In the genomic region with DNA sequence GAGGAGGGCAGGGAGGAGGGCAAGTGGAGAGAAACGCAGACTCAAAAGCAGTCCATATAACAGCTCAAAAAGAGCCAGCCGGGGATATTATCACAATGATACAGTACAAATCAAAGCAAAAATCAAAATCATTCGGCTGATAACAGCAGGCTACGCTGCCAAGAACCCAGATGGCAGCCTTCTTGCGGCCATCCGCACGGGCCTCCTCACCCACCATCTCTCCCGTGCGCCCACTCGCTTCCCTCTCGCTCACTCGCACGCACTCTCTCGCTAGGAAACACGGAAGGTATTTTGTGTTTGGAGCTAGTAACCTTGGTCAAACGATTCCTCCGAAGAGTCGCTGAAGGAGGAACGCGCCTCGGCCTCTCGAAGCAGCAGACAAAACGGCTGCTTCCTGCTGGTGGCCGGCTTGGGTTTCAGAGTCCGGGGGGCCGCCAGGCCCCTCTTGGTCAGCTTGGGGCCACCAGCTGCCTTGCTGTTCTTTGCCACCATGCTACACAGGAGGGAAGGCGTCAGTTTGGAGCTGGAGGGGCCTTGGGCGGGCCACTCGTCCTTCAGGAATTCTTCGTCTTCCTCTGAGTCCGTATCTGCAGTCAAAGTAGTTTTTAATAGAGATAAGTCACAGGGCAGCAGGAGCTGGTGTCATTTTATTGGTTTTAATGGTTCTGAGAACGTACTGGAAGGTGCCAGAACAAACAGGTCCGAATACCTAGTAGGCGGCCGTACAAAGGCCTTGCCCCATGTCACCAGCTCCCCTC, we compare ENCODE assay signal across 26 cellular contexts.
DNase-seq lines count a peak whose midpoint lies in the region; ATAC-seq, FAIRE-seq and TF ChIP-seq lines count a peak whose summit lies in the region.
"Had no signal": no experiment of that assay in that cellular context is flagged by ENCODE, and none has a peak within 500 bp of the region (broad histone marks: within the 10 kb centered on the region; RNA-seq: fewer than 3 reads in every experiment).

No MANE protein-coding gene starts in this region.

- H2BK5ac ChIP-seq in H1 (ENCODE audit: low read depth, low read length), result no peak overlapping the region

- peak overlapping the region; percentile 75; the same call in 1 of the 2 replicates for H2BK12ac ChIP-seq in H1 (ENCODE audit: low read depth, low read length)

- no peak overlapping the region for H4K91ac ChIP-seq in H1 (replicated peaks; ENCODE audit: insufficient read length, low read length)

- TF ChIP-seq CTCF in H1 (IDR thresholded peaks at IDR 0.05; ENCODE audit: control extremely low read depth in 1 of 3, insufficient read depth in 1 of 3, low read depth in 1 of 3, low read length in 3 of 3) (no peak), mucosa of descending colon (IDR thresholded peaks at IDR 0.05) (no peak)

- H3K9ac ChIP-seq in H1 (replicated peaks in 1 of 4; ENCODE audit: extremely low read depth in 1 of 4, low read depth in 3 of 4, low read length in 3 of 4), result no peak overlapping the region
- H3K9ac ChIP-seq in muscle layer of colon (ENCODE audit: low read length), result no peak overlapping the region

- 0 out of 2 replicates have a peak overlapping the region, but pooled peaks have one; percentile 65 for H2AK5ac ChIP-seq in H1 (ENCODE audit: low read depth, low read length)

- peaks cover 8% of the 10 kb centered on the region for H3K4me1 Mint-ChIP-seq in activated T-helper 2 cell treated with anti-CD3 and anti-CD28 coated beads, Interferon-gamma antibody, Interleukin-2, Interleukin-4, amounts not matched to agents 10 μg/mL and 5 μg/mL and 100 μg/mL, durations not matched to agents 14 hours and 24 hours and 36 hours (ENCODE audit: low read depth)

- peaks cover 46% of the 10 kb centered on the region for H3K36me3 Mint-ChIP-seq in activated T-helper 2 cell treated with anti-CD3 and anti-CD28 coated beads, Interferon-gamma antibody, Interleukin-2, Interleukin-4, amounts not matched to agents 10 μg/mL and 5 μg/mL and 100 μg/mL, durations not matched to agents 14 hours and 24 hours and 36 hours (ENCODE audit: low read depth)

- POLR2A ChIA-PET in H1 (lab: Charles Lee; ENCODE audit: partially characterized antibody), result interaction anchor here (1.0 to 1.8 kb wide), 3 partner anchors 56 to 74 kb away, joined by 3 to 5 read pairs (median 5); no protein-coding TSS in a partner anchor

- no peak overlapping the region for H4K5ac ChIP-seq in H1 (ENCODE audit: insufficient read length, low read depth, low read length)

- no peak overlapping the region for H3K4me3 Mint-ChIP-seq in activated T-helper 2 cell treated with anti-CD3 and anti-CD28 coated beads, Interferon-gamma antibody, Interleukin-2, Interleukin-4, amounts not matched to agents 10 μg/mL and 5 μg/mL and 100 μg/mL, durations not matched to agents 14 hours and 24 hours and 36 hours (ENCODE audit: low read depth)
- H3K4me3 Mint-ChIP-seq: activated CD4-positive, alpha-beta T cell treated with anti-CD3 and anti-CD28 coated beads, Interleukin-2, amount 10 ng/mL, durations not matched to agents 24 days and 14 days; activated naive CD4-positive, alpha-beta T cell treated with anti-CD3 and anti-CD28 coated beads, Interleukin-2, amount 10 ng/mL, durations not matched to agents 7 days and 5 days; dendritic cell treated with granulocyte-macrophage colony-stimulating factor and Interleukin-4, amounts not matched to agents 40 ng/mL and 50 ng/mL, for 4 days; stimulated activated naive CD8-positive, alpha-beta T cell treated with anti-CD3 and anti-CD28 coated beads, Interleukin-15, Interleukin-2, amounts not matched to agents 100 ng/mL and 50 ng/mL, for 24 hours had no signal

- H3K27ac Mint-ChIP-seq in activated T-helper 2 cell treated with anti-CD3 and anti-CD28 coated beads, Interferon-gamma antibody, Interleukin-2, Interleukin-4, amounts not matched to agents 10 μg/mL and 5 μg/mL and 100 μg/mL, durations not matched to agents 14 hours and 24 hours and 36 hours, result no peak overlapping the region
- H3K27ac Mint-ChIP-seq: activated CD4-positive, alpha-beta T cell treated with anti-CD3 and anti-CD28 coated beads, Interleukin-2, amount 10 ng/mL, durations not matched to agents 24 days and 14 days; activated naive CD4-positive, alpha-beta T cell treated with anti-CD3 and anti-CD28 coated beads, Interleukin-2, amount 10 ng/mL, durations not matched to agents 7 days and 5 days; dendritic cell treated with granulocyte-macrophage colony-stimulating factor and Interleukin-4, amounts not matched to agents 40 ng/mL and 50 ng/mL, for 4 days; stimulated activated naive CD8-positive, alpha-beta T cell treated with anti-CD3 and anti-CD28 coated beads, Interleukin-15, Interleukin-2, amounts not matched to agents 100 ng/mL and 50 ng/mL, for 24 hours had no signal

- H3K79me1 ChIP-seq in H1 (ENCODE audit: low read depth, low read length), result no peaks in the 10 kb centered on the region; the same call in 1 of the 2 replicates

- no peak overlapping the region for H3K4ac ChIP-seq in H1 (replicated peaks; ENCODE audit: insufficient read length, low read depth, low read length)

- peak overlapping the region; percentile 71; the same call in 1 of the 2 replicates for H4K8ac ChIP-seq in H1 (ENCODE audit: extremely low read depth, insufficient read depth, low read length)

- H3K9me3 Mint-ChIP-seq in activated T-helper 2 cell treated with anti-CD3 and anti-CD28 coated beads, Interferon-gamma antibody, Interleukin-2, Interleukin-4, amounts not matched to agents 10 μg/mL and 5 μg/mL and 100 μg/mL, durations not matched to agents 14 hours and 24 hours and 36 hours, result no peaks in the 10 kb centered on the region
- H3K9me3 Mint-ChIP-seq: activated CD4-positive, alpha-beta T cell treated with anti-CD3 and anti-CD28 coated beads, Interleukin-2, amount 10 ng/mL, durations not matched to agents 24 days and 14 days; activated naive CD4-positive, alpha-beta T cell treated with anti-CD3 and anti-CD28 coated beads, Interleukin-2, amount 10 ng/mL, durations not matched to agents 7 days and 5 days; dendritic cell treated with granulocyte-macrophage colony-stimulating factor and Interleukin-4, amounts not matched to agents 40 ng/mL and 50 ng/mL, for 4 days; stimulated activated naive CD8-positive, alpha-beta T cell treated with anti-CD3 and anti-CD28 coated beads, Interleukin-15, Interleukin-2, amounts not matched to agents 100 ng/mL and 50 ng/mL, for 24 hours had no signal

- peaks cover 4% of the 10 kb centered on the region for H3K23me2 ChIP-seq in H1 (ENCODE audit: low read depth, low read length)

- no peak for TF ChIP-seq POLR2A in H1 (IDR thresholded peaks at IDR 0.05; ENCODE audit: control extremely low read depth in 1 of 2, low read depth in 2 of 2, low read length in 2 of 2)

- H2BK15ac ChIP-seq in H1 (ENCODE audit: low read length), result no peak overlapping the region

- peak overlapping the region; percentile 90 for H3K18ac ChIP-seq in H1 (ENCODE audit: extremely low read depth, low read length)

- H2AFZ ChIP-seq in H1 (ENCODE audit: low read length), result no peak overlapping the region

- no peak overlapping the region for H3K23ac ChIP-seq in H1 (ENCODE audit: insufficient read length)

- peak overlapping the region in 3 of 4 experiments; percentile 27 to 57 (median 29); a peak in 4 of 8 replicates for H3K4me3 ChIP-seq in H1 (ENCODE audit: extremely low read depth in 1 of 4, insufficient read depth in 2 of 4, low read depth in 3 of 4, low read length in 4 of 4)
- H3K4me3 ChIP-seq in muscle layer of colon (ENCODE audit: low read depth in 1 of 2, low read length in 2 of 2), result no peak overlapping the region
- H3K4me3 ChIP-seq in mucosa of descending colon, result no peak overlapping the region
- H3K4me3 ChIP-seq: BLaER1 treated with 17β-estradiol and CSF1 and Interleukin-3, amounts not matched to agents 10 nM and 100 nM; pancreas; right atrium auricular region had no signal

- peaks cover 0 to 7% of the 10 kb centered on the region in 2 experiments; a peak in 1 of 4 replicates for H3K9me3 ChIP-seq in H1 (ENCODE audit: insufficient read depth in 2 of 2, low read depth in 1 of 2, low read length in 1 of 2)
- H3K9me3 ChIP-seq in muscle layer of colon (ENCODE audit: low read length), result no peaks in the 10 kb centered on the region
- H3K9me3 ChIP-seq in mucosa of descending colon, result no peaks in the 10 kb centered on the region
- H3K9me3 ChIP-seq: BLaER1 treated with 17β-estradiol and CSF1 and Interleukin-3, amounts not matched to agents 10 nM and 100 nM; pancreas; right atrium auricular region had no signal

- H3K27ac ChIP-seq in H1 (ENCODE audit: low read depth, low read length), result no peak overlapping the region
- H3K27ac ChIP-seq in muscle layer of colon (ENCODE audit: low read depth, low read length), result peak overlapping the region; percentile 61
- H3K27ac ChIP-seq: BLaER1 treated with 17β-estradiol and CSF1 and Interleukin-3, amounts not matched to agents 10 nM and 100 nM; pancreas; right atrium auricular region had no signal

- peak overlapping the region; percentile 94 to 99 for H3K4me2 ChIP-seq in H1 (ENCODE audit: insufficient read depth in 1 of 2, low read depth in 2 of 2, low read length in 2 of 2)

- H3K27me3 Mint-ChIP-seq in activated T-helper 2 cell treated with anti-CD3 and anti-CD28 coated beads, Interferon-gamma antibody, Interleukin-2, Interleukin-4, amounts not matched to agents 10 μg/mL and 5 μg/mL and 100 μg/mL, durations not matched to agents 14 hours and 24 hours and 36 hours (ENCODE audit: low read depth), result no peaks in the 10 kb centered on the region
- H3K27me3 Mint-ChIP-seq: activated CD4-positive, alpha-beta T cell treated with anti-CD3 and anti-CD28 coated beads, Interleukin-2, amount 10 ng/mL, durations not matched to agents 24 days and 14 days; activated naive CD4-positive, alpha-beta T cell treated with anti-CD3 and anti-CD28 coated beads, Interleukin-2, amount 10 ng/mL, durations not matched to agents 7 days and 5 days; dendritic cell treated with granulocyte-macrophage colony-stimulating factor and Interleukin-4, amounts not matched to agents 40 ng/mL and 50 ng/mL, for 4 days; stimulated activated naive CD8-positive, alpha-beta T cell treated with anti-CD3 and anti-CD28 coated beads, Interleukin-15, Interleukin-2, amounts not matched to agents 100 ng/mL and 50 ng/mL, for 24 hours had no signal

- no peak overlapping the region for H2BK120ac ChIP-seq in H1 (replicated peaks; ENCODE audit: low read depth, low read length)

- no peaks in the 10 kb centered on the region for H3K36me3 ChIP-seq in H1 (ENCODE audit: control insufficient read depth in 2 of 4, insufficient read depth in 4 of 4, low read length in 3 of 4)
- peaks cover 30% of the 10 kb centered on the region for H3K36me3 ChIP-seq in muscle layer of colon (ENCODE audit: insufficient read depth, low read length)
- peaks cover 4% of the 10 kb centered on the region for H3K36me3 ChIP-seq in mucosa of descending colon (ENCODE audit: low read depth)

- TF ChIP-seq EP300 in H1 (IDR thresholded peaks at IDR 0.05; ENCODE audit: borderline replicate concordance in 1 of 2, low read depth in 2 of 2, low read length in 2 of 2), result no peak

- no peak for TF ChIP-seq RAD21 in H1 (IDR thresholded peaks at IDR 0.05 in 1 of 2, conservative IDR thresholded peaks at IDR 0.05 in 1 of 2; ENCODE audit: low read depth in 2 of 2, low read length in 2 of 2)

- peaks cover 8 to 10% of the 10 kb centered on the region in 2 experiments for H4K20me1 ChIP-seq in H1 (replicated peaks in 1 of 2; ENCODE audit: control insufficient read depth in 1 of 2, insufficient read depth in 2 of 2, low read length in 2 of 2)

- no peak for FAIRE-seq in H1 (lab: Jason Lieb, UNC)
- FAIRE-seq: bronchial epithelial cell, endometrium, GM12892, pancreas had no signal

- intact Hi-C loops in mucosa of descending colon (cut with DNase I, micrococcal nuclease), result no loop called here
- intact Hi-C loops in activated T-helper 2 cell treated with anti-CD3 and anti-CD28 coated beads, Interferon-gamma antibody, Interleukin-2, Interleukin-4, amounts not matched to agents 10 μg/mL and 5 μg/mL and 100 μg/mL, durations not matched to agents 14 hours and 24 hours and 36 hours (cut with micrococcal nuclease), result no loop called here

- DNase-seq in EL (peak; percentile 59), M059J (ENCODE audit: low read depth) (peak; percentile 18), H1 (ENCODE audit: low read depth in 1 of 2, low spot score in 2 of 2) (no peak), mucosa of descending colon (no peak)
- no peak for DNase-seq in activated T-helper 2 cell treated with anti-CD3 and anti-CD28 coated beads, Interferon-gamma antibody, Interleukin-2, Interleukin-4, amounts not matched to agents 10 μg/mL and 5 μg/mL and 100 μg/mL, durations not matched to agents 14 hours and 24 hours and 36 hours (ENCODE audit: low spot score)
- DNase-seq: activated CD4-positive, alpha-beta T cell treated with anti-CD3 and anti-CD28 coated beads, Interleukin-2, amount 10 ng/mL, durations not matched to agents 24 days and 14 days; activated naive CD4-positive, alpha-beta T cell treated with anti-CD3 and anti-CD28 coated beads, Interleukin-2, amount 10 ng/mL, durations not matched to agents 7 days and 5 days; amniotic stem cell; COR-L47; DND-41; NCI-H146; NCI-H510A treated with DMSO at 0.1 percent for 48 hours; stimulated activated CD4-positive, alpha-beta T cell treated with anti-CD3 and anti-CD28 coated beads, Interleukin-12 subunit alpha, Interleukin-12 subunit beta, amount 100 ng/mL, for 4 hours; stimulated activated CD4-positive, alpha-beta T cell treated with anti-CD3 and anti-CD28 coated beads, Interleukin-4, amount 100 ng/mL, for 4 hours had no signal

- WGBS in H1 (ENCODE audit: extremely low coverage in 1 of 2, insufficient coverage in 1 of 2, insufficient read length in 1 of 2, insufficient replicate concordance in 2 of 2, low coverage in 1 of 2, low lambda C conversion rate in 2 of 2, missing lambda C conversion rate in 1 of 2), 2 experiments, result 44% methylated on average over 34 of the region's 35 CpGs; no CpG with 5 or more reads in 1 of the 2 experiments

- no peaks in the 10 kb centered on the region for H3K79me2 ChIP-seq in H1 (ENCODE audit: control insufficient read depth in 1 of 2, insufficient read depth in 2 of 2, low read length in 2 of 2)

- ATAC-seq in HG03280 (IDR thresholded peaks at IDR 0.05; ENCODE audit: unreplicated experiment) (no peak), mucosa of descending colon (no peak)
- no peak for ATAC-seq in activated CD4-positive, CD25-positive, alpha-beta regulatory T cell treated with anti-CD3 and anti-CD28 coated beads, Interleukin-2, amount 50 U/mL, for 24 hours
- ATAC-seq: HCT116, pancreas had no signal

- CTCF ChIA-PET in H1 (lab: Charles Lee; ENCODE audit: partially characterized antibody), result interaction anchor here (0.9 to 11.0 kb wide), 12 partner anchors 9 to 169 kb away, joined by 3 to 73 read pairs (median 4); partner anchors contain the start of gene TNRC18

- H3K27me3 ChIP-seq in H1 (replicated peaks in 1 of 4; ENCODE audit: control insufficient read depth in 3 of 4, extremely low read depth in 1 of 4, insufficient read depth in 3 of 4, low read length in 3 of 4), result peaks cover 19 to 54% (median 53%) of the 10 kb centered on the region in 4 experiments
- no peaks in the 10 kb centered on the region for H3K27me3 ChIP-seq in muscle layer of colon (ENCODE audit: control insufficient read depth in 1 of 2, insufficient read depth in 2 of 2, low read length in 2 of 2)
- H3K27me3 ChIP-seq: BLaER1 treated with 17β-estradiol and CSF1 and Interleukin-3, amounts not matched to agents 10 nM and 100 nM; pancreas; right atrium auricular region had no signal

- no peak overlapping the region for H3K14ac ChIP-seq in H1 (ENCODE audit: insufficient read length)

- H2BK20ac ChIP-seq in H1 (ENCODE audit: low read length), result no peak overlapping the region

- H3K56ac ChIP-seq in H1 (replicated peaks; ENCODE audit: insufficient read length, low read depth, low read length), result no peak overlapping the region

- H3K4me1 ChIP-seq in H1 (replicated peaks in 1 of 4; ENCODE audit: control insufficient read depth in 3 of 4, insufficient read depth in 4 of 4, low read length in 3 of 4) (peaks cover 2 to 29% (median 20%) of the 10 kb centered on the region in 4 experiments), muscle layer of colon (ENCODE audit: insufficient read depth, low read length) (peaks cover 64% of the 10 kb centered on the region), mucosa of descending colon (ENCODE audit: low read depth) (peaks cover 21% of the 10 kb centered on the region)

Comparison
In these comparisons a context has a peak if more than half of its experiments do, and no peak if none do; other contexts are left out.
1. DNase-seq: peak in EL (single experiment) and M059J (single experiment); none in H1 (0 of 2), mucosa of descending colon (0 of 3) and activated T-helper 2 cell treated with anti-CD3 and anti-CD28 coated beads, Interferon-gamma antibody, Interleukin-2, Interleukin-4, amounts not matched to agents 10 μg/mL and 5 μg/mL and 100 μg/mL, durations not matched to agents 14 hours and 24 hours and 36 hours (single experiment).
2. H3K4me3 ChIP-seq: peak in H1 (3 of 4); none in muscle layer of colon (0 of 2) and mucosa of descending colon (single experiment).